8 cellular contexts compared by ENCODE assay signal in the genomic region with DNA sequence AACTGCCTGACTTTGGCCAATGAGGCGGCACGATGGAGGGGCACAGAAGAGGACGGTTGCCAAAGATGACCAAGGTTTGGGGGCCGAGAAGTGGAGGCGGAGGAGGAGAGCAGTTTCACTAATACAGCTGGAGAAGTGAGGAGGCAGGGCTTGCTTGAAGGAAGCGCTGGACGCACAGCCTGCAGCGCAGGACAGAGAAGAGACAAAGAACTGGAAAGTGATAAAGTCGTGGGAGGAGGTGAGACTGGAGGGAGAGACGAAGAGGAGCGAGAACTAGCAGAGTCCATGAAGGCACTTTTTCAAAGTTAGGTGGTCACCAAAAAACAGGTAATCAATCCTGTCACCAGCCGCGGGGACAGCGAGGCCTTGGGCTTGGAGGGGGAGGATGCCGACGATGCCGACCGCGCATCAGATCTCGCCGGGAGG. TPM values are rescaled to one million over a fixed set of nuclear protein-coding genes. Genes with fewer than 3 reads are reported as not detected.
DNase-seq lines count a peak whose midpoint lies in the region; ATAC-seq, FAIRE-seq and TF ChIP-seq lines count a peak whose summit lies in the region.

No MANE protein-coding gene starts in this region.

- peaks cover 15% of the 10 kb centered on the region for H3K27me3 ChIP-seq in HUES64 (ENCODE audit: insufficient read depth, low read length)
- H3K27me3 ChIP-seq in GM12878 (replicated peaks in 1 of 2; ENCODE audit: control insufficient read depth in 2 of 2, insufficient read depth in 2 of 2, low read length in 1 of 2) = no peaks in the 10 kb centered on the region

- BruUV-seq in GM12878 (replicated peaks; lab: Mats Ljungman, UMichigan) = no TSS peak

- DNase-seq in 8988T = peak; percentile 59
- DNase-seq in GM12878 (ENCODE audit: low read depth, low spot score) = no peak
- DNase-seq in left kidney (ENCODE audit: low read depth, low spot score) = peak; percentile 69
- no peak for DNase-seq in D721Med (ENCODE audit: insufficient read length, low spot score)
- no peak for DNase-seq in NCI-H2029 (lab: John Stamatoyannopoulos, UW)

- no peak for TF ChIP-seq POLR2A in GM12878 (IDR thresholded peaks at IDR 0.05; ENCODE audit: low read depth, low read length)

- intact Hi-C loops in GM12878 (cut with micrococcal nuclease; ENCODE audit: unreplicated experiment) = loop anchor here (2.0 to 5.0 kb wide), 2 partner anchors 43 to 127 kb away; partner anchors contain the start of gene PPP2R5A

- CTCF ChIA-PET in GM12878 (lab: Yijun Ruan, JAX) = interaction anchor here (1.0 to 5.9 kb wide), 2 partner anchors 43 to 342 kb away, joined by 3 to 36 read pairs; no protein-coding TSS in a partner anchor

- H3K36me3 ChIP-seq in HUES64 (ENCODE audit: insufficient read depth, low read length) (peaks cover 28% of the 10 kb centered on the region), GM12878 (ENCODE audit: control insufficient read depth in 2 of 2, insufficient read depth in 2 of 2, low read length in 1 of 2) (peaks cover 7 to 13% of the 10 kb centered on the region in 2 experiments)

- in situ Hi-C loops in GM12878 (cut with MboI) = no loop called here

- RAD21 ChIA-PET in GM12878 (lab: Charles Lee; ENCODE audit: unreplicated experiment) = interaction anchor here (0.9 to 3.6 kb wide), 2 partner anchors 42 to 343 kb away, joined by 3 to 16 read pairs; no protein-coding TSS in a partner anchor

- POLR2A ChIA-PET in GM12878 (lab: Charles Lee) = interaction anchor here (1.7 to 2.4 kb wide), 2 partner anchors 18 to 378 kb away, joined by 4 to 10 read pairs; partner anchors contain the start of genes DTL, INTS7 and NENF

- no peak for TF ChIP-seq EP300 in GM12878 (IDR thresholded peaks at IDR 0.05; ENCODE audit: borderline replicate concordance in 1 of 2, control insufficient read depth in 1 of 2, low read depth in 2 of 2, low read length in 2 of 2)

- no peak for FAIRE-seq in GM12878 (lab: Jason Lieb, UNC)
- no peak for FAIRE-seq in D721Med (lab: Jason Lieb, UNC)

- H3K9me3 ChIP-seq in HUES64 (ENCODE audit: insufficient read depth, low read depth, low read length) (no peaks in the 10 kb centered on the region), GM12878 (replicated peaks; ENCODE audit: control insufficient read depth, insufficient read depth, low read length) (no peaks in the 10 kb centered on the region)

- H4K20me1 ChIP-seq in GM12878 (ENCODE audit: control insufficient read depth, insufficient read depth) = no peaks in the 10 kb centered on the region

- TF ChIP-seq CTCF in GM12878 (IDR thresholded peaks at IDR 0.05 in 2 of 3, conservative IDR thresholded peaks at IDR 0.05 in 1 of 3; ENCODE audit: control insufficient read depth in 2 of 3, extremely low read depth in 1 of 3, insufficient read depth in 1 of 3, low read depth in 3 of 3, low read length in 3 of 3) (no peak), D721Med (IDR thresholded peaks at IDR 0.05; ENCODE audit: insufficient read depth, missing control alignments) (no peak)

- ATAC-seq in GM18502 (IDR thresholded peaks at IDR 0.05; ENCODE audit: poor library complexity, unreplicated experiment) (peak; percentile 19), GM12878 (peak; percentile 49)

- SMC1A ChIA-PET in GM12878 (lab: Charles Lee; ENCODE audit: uncharacterized antibody, unreplicated experiment) = interaction anchor here (1.1 to 1.4 kb wide), 2 partner anchors 42 to 378 kb away, joined by 4 to 6 read pairs; partner anchors contain the start of gene DTL

- peak overlapping the region; percentile 94 for H2AFZ ChIP-seq in GM12878 (ENCODE audit: control insufficient read depth, low read depth, low read length)

- TF ChIP-seq RAD21 in GM12878 (IDR thresholded peaks at IDR 0.05; ENCODE audit: insufficient read depth, low read depth, low read length) = no peak

- peaks cover 5% of the 10 kb centered on the region for H3K4me1 ChIP-seq in HUES64 (ENCODE audit: insufficient read depth, low read length)
- peaks cover 20% of the 10 kb centered on the region for H3K4me1 ChIP-seq in GM12878 (ENCODE audit: control insufficient read depth, insufficient read depth, low read length)

- H3K9ac ChIP-seq in HUES64 (ENCODE audit: low read depth, low read length) = peak overlapping the region; percentile 61
- H3K9ac ChIP-seq in GM12878 (ENCODE audit: control insufficient read depth, insufficient read depth, low read length) = peak overlapping the region; percentile 49

- H3K79me2 ChIP-seq in GM12878 (ENCODE audit: control insufficient read depth, insufficient read depth, low read length) = peaks cover 32% of the 10 kb centered on the region

- WGBS in HUES64 = 8% methylated on average over 21 of the region's 21 CpGs
- WGBS in GM12878 (ENCODE audit: insufficient coverage, insufficient replicate concordance, low lambda C conversion rate, missing lambda C conversion rate) = 18% methylated on average over 21 of the region's 21 CpGs

- H3K27ac ChIP-seq in HUES64 (ENCODE audit: low read depth, low read length) (no peak overlapping the region), GM12878 (ENCODE audit: control insufficient read depth, insufficient read depth) (peak overlapping the region; percentile 45), temporal lobe (ENCODE audit: low read depth, low read length) (peak overlapping the region; percentile 97)

- H3K4me3 ChIP-seq in HUES64 (ENCODE audit: low read length) (peak overlapping the region; percentile 83), GM12878 (peak overlapping the region; percentile 81)

- H3K4me2 ChIP-seq in GM12878 (ENCODE audit: control insufficient read depth, insufficient read depth) = peak overlapping the region; percentile 99

TF ChIP-seq in GM12878, 131 proteins besides CTCF, POLR2A, EP300 and RAD21:
- TF ChIP-seq NFXL1 (IDR thresholded peaks at IDR 0.05; ENCODE audit: borderline replicate concordance) = no peak
- 0 out of 2 replicates have a peak, but pooled peaks have one; percentile 29 for TF ChIP-seq MLLT1 (IDR thresholded peaks at IDR 0.05)
- 0 out of 2 replicates have a peak, but pooled peaks have one; percentile 54 for TF ChIP-seq NBN (IDR thresholded peaks at IDR 0.05)
- peak in 1 of 2 experiments; percentile 1; a peak in 1 of 3 replicates for TF ChIP-seq EGR1 (IDR thresholded peaks at IDR 0.05; ENCODE audit: borderline replicate concordance in 1 of 2, low read depth in 2 of 2, low read length in 2 of 2)
- TF ChIP-seq POLR2AphosphoS5 (IDR thresholded peaks at IDR 0.05; ENCODE audit: low read length) = no peak
- peak in 1 of 2 experiments; percentile 9; a peak in 1 of 4 replicates for TF ChIP-seq IKZF2 (IDR thresholded peaks at IDR 0.05)

RNA-seq across cellular contexts. Expression of gene PACC1, which starts 0.8 kb away (rescaled TPM):
- 9.7 TPM for polyA plus RNA-seq in HUES64 (2013, experiment 1 of 2)
- polyA plus RNA-seq in HUES64 (2013, experiment 2 of 2) = 11.1 TPM
- 37.7 and 40.3 TPM in 2 replicates for total RNA-seq in GM12878 (2013; cell fraction: nucleolus; rRNA removed)
- 20.7 and 22.3 TPM in 2 replicates for total RNA-seq in GM12878 (2014; rRNA removed)
- 20.7 and 22.1 TPM in 2 replicates for total RNA-seq in GM12878 (2014; rRNA removed; fragmentation: Illumina TruSeq; extraction: Trizol)
- total RNA-seq in GM12878 (2021) = 21.0 and 25.9 TPM in 2 replicates
- polyA plus RNA-seq in GM12878 (2011; ENCODE audit: low read depth) = 4.2 TPM
- 25.1 and 29.7 TPM in 2 replicates for polyA plus RNA-seq in GM12878 (2011; rRNA removed)
- polyA plus RNA-seq in GM12878 (2011; cell fraction: cytosol; rRNA removed) = 37.9 and 45.4 TPM in 2 replicates
- polyA plus RNA-seq in GM12878 (2011; cell fraction: nucleus; rRNA removed) = 33.3 and 33.7 TPM in 2 replicates
- 6.9 and 8.4 TPM in 2 replicates for polyA plus RNA-seq in GM12878 (2012)
- polyA plus RNA-seq in GM12878 (2014; fragmentation: Illumina TruSeq; extraction: Trizol) = 17.8 and 18.0 TPM in 2 replicates
- 10 to 100 TPM; 16.1 to 17.2 TPM for polyA plus RNA-seq in GM12878 (2014; fragmentation: Nextera tagmentation; extraction: Ambion mirVana)
- 21.2 and 25.2 TPM in 2 replicates for polyA plus RNA-seq in GM12878 (2014; rRNA removed)
- 10 to 100 TPM; 16.7 to 18.0 TPM for polyA plus RNA-seq in GM12878 (2016; fragmentation: Nextera tagmentation; extraction: Ambion mirVana)
- polyA minus RNA-seq in GM12878 (2011; rRNA and poly(A)+ RNA removed) = 50.9 and 59.4 TPM in 2 replicates
- 18.0 and 20.0 TPM in 2 replicates for polyA minus RNA-seq in GM12878 (2011; cell fraction: cytosol; rRNA and poly(A)+ RNA removed)
- 19.0 and 38.4 TPM in 2 replicates for polyA minus RNA-seq in GM12878 (2011; cell fraction: nucleus; rRNA and poly(A)+ RNA removed)
- 19.4 TPM for total RNA-seq in temporal lobe

RNA-seq across cellular contexts. Expression of gene NENF, which starts 18.8 kb away (rescaled TPM):
- polyA plus RNA-seq in HUES64 (2013, experiment 1 of 2) = 23.1 TPM
- polyA plus RNA-seq in HUES64 (2013, experiment 2 of 2) = 23.1 TPM
- 12.1 and 13.1 TPM in 2 replicates for total RNA-seq in GM12878 (2013; cell fraction: nucleolus; rRNA removed)
- total RNA-seq in GM12878 (2014; rRNA removed) (47.2 and 52.1 TPM in 2 replicates), GM12878 (2014; rRNA removed; fragmentation: Illumina TruSeq; extraction: Trizol) (38.7 and 39.4 TPM in 2 replicates), GM12878 (2021) (49.1 and 49.4 TPM in 2 replicates), temporal lobe (19.9 TPM)
- polyA plus RNA-seq in GM12878 (2011; ENCODE audit: low read depth) = 41.5 TPM
- polyA plus RNA-seq in GM12878 (2011; rRNA removed) (37.6 and 46.0 TPM in 2 replicates), GM12878 (2014; fragmentation: Illumina TruSeq; extraction: Trizol) (35.5 and 37.1 TPM in 2 replicates), GM12878 (2014; fragmentation: Nextera tagmentation; extraction: Ambion mirVana) (10 to 100 TPM in 1 of 2 experiments, 1 to 10 TPM in 1; 5.1 to 19.3 TPM), GM12878 (2014; rRNA removed) (53.0 and 54.2 TPM in 2 replicates), GM12878 (2016; fragmentation: Nextera tagmentation; extraction: Ambion mirVana) (10 to 100 TPM; 10.8 to 83.4 TPM)
- polyA plus RNA-seq in GM12878 (2011; cell fraction: cytosol; rRNA removed) = 35.5 and 41.4 TPM in 2 replicates
- polyA plus RNA-seq in GM12878 (2011; cell fraction: nucleus; rRNA removed) = 10.9 and 13.3 TPM in 2 replicates
- polyA plus RNA-seq in GM12878 (2012) = 44.1 and 53.3 TPM in 2 replicates
- polyA minus RNA-seq in GM12878 (2011; rRNA and poly(A)+ RNA removed) = 9.2 and 15.1 TPM in 2 replicates
- polyA minus RNA-seq in GM12878 (2011; cell fraction: cytosol; rRNA and poly(A)+ RNA removed) = 6.0 and 6.1 TPM in 2 replicates
- 1.9 and 2.2 TPM in 2 replicates for polyA minus RNA-seq in GM12878 (2011; cell fraction: nucleus; rRNA and poly(A)+ RNA removed)

Comparison
In these comparisons a context has a peak if more than half of its experiments do, and no peak if none do; other contexts are left out.
1. DNase-seq: peak in 8988T (single experiment) and left kidney (single experiment); none in GM12878 (single experiment), D721Med (single experiment) and NCI-H2029 (single experiment).